Comparison of ENCODE assay signal across 1 cellular context in the genomic region with DNA sequence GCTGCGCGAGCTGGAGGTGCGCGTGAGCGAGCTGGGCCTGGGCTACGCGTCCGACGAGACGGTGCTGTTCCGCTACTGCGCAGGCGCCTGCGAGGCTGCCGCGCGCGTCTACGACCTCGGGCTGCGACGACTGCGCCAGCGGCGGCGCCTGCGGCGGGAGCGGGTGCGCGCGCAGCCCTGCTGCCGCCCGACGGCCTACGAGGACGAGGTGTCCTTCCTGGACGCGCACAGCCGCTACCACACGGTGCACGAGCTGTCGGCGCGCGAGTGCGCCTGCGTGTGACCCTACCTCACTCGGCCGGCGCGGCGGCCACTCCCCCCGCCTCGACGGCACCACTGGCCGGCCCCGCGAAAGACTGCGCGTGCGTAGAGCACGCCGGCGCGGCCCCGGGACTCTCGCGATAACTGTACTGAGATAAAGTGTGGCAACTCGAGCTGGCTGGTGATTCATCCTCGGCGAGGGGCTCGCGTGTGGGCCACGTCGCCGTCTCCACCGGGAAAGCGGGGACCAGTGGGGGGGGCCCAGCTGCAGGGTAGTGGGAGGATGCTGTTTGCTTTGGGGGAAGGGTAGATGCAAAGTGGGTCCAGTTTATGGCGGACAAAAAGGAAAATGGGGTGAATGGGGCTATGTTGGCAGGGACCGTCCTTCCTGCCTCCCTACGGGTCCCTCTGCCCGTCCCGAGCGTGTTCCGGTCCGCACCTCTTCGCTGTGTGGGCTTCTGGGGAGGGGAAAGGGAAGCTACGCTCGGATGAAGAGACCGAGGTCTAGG.
TF ChIP-seq lines count a peak whose summit lies in the region.

No MANE protein-coding gene starts in this region.

TF ChIP-seq in HepG2, 621 proteins besides CTCF, POLR2A, EP300 and RAD21 (continued from another document and continues in another):
- TF ChIP-seq, protein P1, sequence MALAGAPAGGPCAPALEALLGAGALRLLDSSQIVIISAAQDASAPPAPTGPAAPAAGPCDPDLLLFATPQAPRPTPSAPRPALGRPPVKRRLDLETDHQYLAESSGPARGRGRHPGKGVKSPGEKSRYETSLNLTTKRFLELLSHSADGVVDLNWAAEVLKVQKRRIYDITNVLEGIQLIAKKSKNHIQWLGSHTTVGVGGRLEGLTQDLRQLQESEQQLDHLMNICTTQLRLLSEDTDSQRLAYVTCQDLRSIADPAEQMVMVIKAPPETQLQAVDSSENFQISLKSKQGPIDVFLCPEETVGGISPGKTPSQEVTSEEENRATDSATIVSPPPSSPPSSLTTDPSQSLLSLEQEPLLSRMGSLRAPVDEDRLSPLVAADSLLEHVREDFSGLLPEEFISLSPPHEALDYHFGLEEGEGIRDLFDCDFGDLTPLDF (CRISPR knock-in tag; IDR thresholded peaks at IDR 0.05), result no peak
- no peak for TF ChIP-seq ZNF577 (CRISPR knock-in tag; IDR thresholded peaks at IDR 0.05; ENCODE audit: borderline replicate concordance, low read depth)
- 0 out of 2 replicates have a peak, but pooled peaks have one; percentile 73 for TF ChIP-seq PCBP1 (IDR thresholded peaks at IDR 0.05; ENCODE audit: borderline replicate concordance, low read depth, low read length)
- TF ChIP-seq ZBTB38 (CRISPR knock-in tag; IDR thresholded peaks at IDR 0.05), result peak; percentile 85
- peak; percentile 86 for TF ChIP-seq SAP130 (CRISPR knock-in tag; IDR thresholded peaks at IDR 0.05; ENCODE audit: low read depth)
- TF ChIP-seq ZNF484 (CRISPR knock-in tag; IDR thresholded peaks at IDR 0.05; ENCODE audit: borderline replicate concordance, low read depth), result no peak
- no peak for TF ChIP-seq TP53 (CRISPR knock-in tag; conservative IDR thresholded peaks at IDR 0.05)
- no peak for TF ChIP-seq TCF7L2 (IDR thresholded peaks at IDR 0.05; ENCODE audit: low read depth, low read length)
- TF ChIP-seq ZNF670 (CRISPR knock-in tag; IDR thresholded peaks at IDR 0.05; ENCODE audit: borderline replicate concordance), result peak; percentile 89; the same call in 1 of the 2 replicates
- TF ChIP-seq, protein P2, sequence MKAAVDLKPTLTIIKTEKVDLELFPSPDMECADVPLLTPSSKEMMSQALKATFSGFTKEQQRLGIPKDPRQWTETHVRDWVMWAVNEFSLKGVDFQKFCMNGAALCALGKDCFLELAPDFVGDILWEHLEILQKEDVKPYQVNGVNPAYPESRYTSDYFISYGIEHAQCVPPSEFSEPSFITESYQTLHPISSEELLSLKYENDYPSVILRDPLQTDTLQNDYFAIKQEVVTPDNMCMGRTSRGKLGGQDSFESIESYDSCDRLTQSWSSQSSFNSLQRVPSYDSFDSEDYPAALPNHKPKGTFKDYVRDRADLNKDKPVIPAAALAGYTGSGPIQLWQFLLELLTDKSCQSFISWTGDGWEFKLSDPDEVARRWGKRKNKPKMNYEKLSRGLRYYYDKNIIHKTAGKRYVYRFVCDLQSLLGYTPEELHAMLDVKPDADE (CRISPR knock-in tag; IDR thresholded peaks at IDR 0.05), result no peak
- TF ChIP-seq SKI (IDR thresholded peaks at IDR 0.05; ENCODE audit: partially characterized antibody), result peak; percentile 59
- no peak for TF ChIP-seq PLRG1 (conservative IDR thresholded peaks at IDR 0.05)
- TF ChIP-seq, protein P3, sequence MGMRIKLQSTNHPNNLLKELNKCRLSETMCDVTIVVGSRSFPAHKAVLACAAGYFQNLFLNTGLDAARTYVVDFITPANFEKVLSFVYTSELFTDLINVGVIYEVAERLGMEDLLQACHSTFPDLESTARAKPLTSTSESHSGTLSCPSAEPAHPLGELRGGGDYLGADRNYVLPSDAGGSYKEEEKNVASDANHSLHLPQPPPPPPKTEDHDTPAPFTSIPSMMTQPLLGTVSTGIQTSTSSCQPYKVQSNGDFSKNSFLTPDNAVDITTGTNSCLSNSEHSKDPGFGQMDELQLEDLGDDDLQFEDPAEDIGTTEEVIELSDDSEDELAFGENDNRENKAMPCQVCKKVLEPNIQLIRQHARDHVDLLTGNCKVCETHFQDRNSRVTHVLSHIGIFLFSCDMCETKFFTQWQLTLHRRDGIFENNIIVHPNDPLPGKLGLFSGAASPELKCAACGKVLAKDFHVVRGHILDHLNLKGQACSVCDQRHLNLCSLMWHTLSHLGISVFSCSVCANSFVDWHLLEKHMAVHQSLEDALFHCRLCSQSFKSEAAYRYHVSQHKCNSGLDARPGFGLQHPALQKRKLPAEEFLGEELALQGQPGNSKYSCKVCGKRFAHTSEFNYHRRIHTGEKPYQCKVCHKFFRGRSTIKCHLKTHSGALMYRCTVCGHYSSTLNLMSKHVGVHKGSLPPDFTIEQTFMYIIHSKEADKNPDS (CRISPR knock-in tag; IDR thresholded peaks at IDR 0.05), result no peak
- no peak for TF ChIP-seq MBD4 (IDR thresholded peaks at IDR 0.05; ENCODE audit: borderline replicate concordance, low read length)
- TF ChIP-seq, protein P4, sequence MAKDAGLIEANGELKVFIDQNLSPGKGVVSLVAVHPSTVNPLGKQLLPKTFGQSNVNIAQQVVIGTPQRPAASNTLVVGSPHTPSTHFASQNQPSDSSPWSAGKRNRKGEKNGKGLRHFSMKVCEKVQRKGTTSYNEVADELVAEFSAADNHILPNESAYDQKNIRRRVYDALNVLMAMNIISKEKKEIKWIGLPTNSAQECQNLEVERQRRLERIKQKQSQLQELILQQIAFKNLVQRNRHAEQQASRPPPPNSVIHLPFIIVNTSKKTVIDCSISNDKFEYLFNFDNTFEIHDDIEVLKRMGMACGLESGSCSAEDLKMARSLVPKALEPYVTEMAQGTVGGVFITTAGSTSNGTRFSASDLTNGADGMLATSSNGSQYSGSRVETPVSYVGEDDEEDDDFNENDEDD (CRISPR knock-in tag; IDR thresholded peaks at IDR 0.05; ENCODE audit: borderline replicate concordance), result peak; percentile 77; the same call in 1 of the 2 replicates
- peak; percentile 69; the same call in 1 of the 2 replicates for TF ChIP-seq WIZ (CRISPR knock-in tag; IDR thresholded peaks at IDR 0.05)
- TF ChIP-seq GZF1 (CRISPR knock-in tag; IDR thresholded peaks at IDR 0.05), result no peak
- TF ChIP-seq, protein P5, sequence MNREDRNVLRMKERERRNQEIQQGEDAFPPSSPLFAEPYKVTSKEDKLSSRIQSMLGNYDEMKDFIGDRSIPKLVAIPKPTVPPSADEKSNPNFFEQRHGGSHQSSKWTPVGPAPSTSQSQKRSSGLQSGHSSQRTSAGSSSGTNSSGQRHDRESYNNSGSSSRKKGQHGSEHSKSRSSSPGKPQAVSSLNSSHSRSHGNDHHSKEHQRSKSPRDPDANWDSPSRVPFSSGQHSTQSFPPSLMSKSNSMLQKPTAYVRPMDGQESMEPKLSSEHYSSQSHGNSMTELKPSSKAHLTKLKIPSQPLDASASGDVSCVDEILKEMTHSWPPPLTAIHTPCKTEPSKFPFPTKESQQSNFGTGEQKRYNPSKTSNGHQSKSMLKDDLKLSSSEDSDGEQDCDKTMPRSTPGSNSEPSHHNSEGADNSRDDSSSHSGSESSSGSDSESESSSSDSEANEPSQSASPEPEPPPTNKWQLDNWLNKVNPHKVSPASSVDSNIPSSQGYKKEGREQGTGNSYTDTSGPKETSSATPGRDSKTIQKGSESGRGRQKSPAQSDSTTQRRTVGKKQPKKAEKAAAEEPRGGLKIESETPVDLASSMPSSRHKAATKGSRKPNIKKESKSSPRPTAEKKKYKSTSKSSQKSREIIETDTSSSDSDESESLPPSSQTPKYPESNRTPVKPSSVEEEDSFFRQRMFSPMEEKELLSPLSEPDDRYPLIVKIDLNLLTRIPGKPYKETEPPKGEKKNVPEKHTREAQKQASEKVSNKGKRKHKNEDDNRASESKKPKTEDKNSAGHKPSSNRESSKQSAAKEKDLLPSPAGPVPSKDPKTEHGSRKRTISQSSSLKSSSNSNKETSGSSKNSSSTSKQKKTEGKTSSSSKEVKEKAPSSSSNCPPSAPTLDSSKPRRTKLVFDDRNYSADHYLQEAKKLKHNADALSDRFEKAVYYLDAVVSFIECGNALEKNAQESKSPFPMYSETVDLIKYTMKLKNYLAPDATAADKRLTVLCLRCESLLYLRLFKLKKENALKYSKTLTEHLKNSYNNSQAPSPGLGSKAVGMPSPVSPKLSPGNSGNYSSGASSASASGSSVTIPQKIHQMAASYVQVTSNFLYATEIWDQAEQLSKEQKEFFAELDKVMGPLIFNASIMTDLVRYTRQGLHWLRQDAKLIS (CRISPR knock-in tag; IDR thresholded peaks at IDR 0.05), result peak; percentile 62; the same call in 1 of the 2 replicates
- no peak for TF ChIP-seq GPN1 (CRISPR knock-in tag; IDR thresholded peaks at IDR 0.05; ENCODE audit: borderline replicate concordance)
- TF ChIP-seq ZSCAN29 (CRISPR knock-in tag; conservative IDR thresholded peaks at IDR 0.05), result no peak
- TF ChIP-seq, protein P6, sequence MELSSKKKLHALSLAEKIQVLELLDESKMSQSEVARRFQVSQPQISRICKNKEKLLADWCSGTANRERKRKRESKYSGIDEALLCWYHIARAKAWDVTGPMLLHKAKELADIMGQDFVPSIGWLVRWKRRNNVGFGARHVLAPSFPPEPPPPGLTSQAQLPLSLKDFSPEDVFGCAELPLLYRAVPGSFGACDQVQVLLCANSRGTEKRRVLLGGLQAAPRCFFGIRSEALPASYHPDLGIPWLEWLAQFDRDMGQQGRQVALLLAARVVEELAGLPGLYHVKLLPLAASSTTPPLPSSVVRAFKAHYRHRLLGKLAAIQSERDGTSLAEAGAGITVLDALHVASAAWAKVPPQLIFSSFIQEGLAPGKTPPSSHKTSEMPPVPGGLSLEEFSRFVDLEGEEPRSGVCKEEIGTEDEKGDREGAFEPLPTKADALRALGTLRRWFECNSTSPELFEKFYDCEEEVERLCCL (CRISPR knock-in tag; IDR thresholded peaks at IDR 0.05; ENCODE audit: borderline replicate concordance), result no peak; the same call in 1 of the 2 replicates
- TF ChIP-seq PHF20 (CRISPR knock-in tag; IDR thresholded peaks at IDR 0.05), result peak; percentile 52; the same call in 1 of the 2 replicates
- TF ChIP-seq, protein P7, sequence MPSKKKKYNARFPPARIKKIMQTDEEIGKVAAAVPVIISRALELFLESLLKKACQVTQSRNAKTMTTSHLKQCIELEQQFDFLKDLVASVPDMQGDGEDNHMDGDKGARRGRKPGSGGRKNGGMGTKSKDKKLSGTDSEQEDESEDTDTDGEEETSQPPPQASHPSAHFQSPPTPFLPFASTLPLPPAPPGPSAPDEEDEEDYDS (CRISPR knock-in tag; IDR thresholded peaks at IDR 0.05), result peak; percentile 99
- TF ChIP-seq ZFP1 (CRISPR knock-in tag; IDR thresholded peaks at IDR 0.05), result peak; percentile 85; the same call in 1 of the 2 replicates
- peak; percentile 90; the same call in 1 of the 2 replicates for TF ChIP-seq ZNF44 (CRISPR knock-in tag; IDR thresholded peaks at IDR 0.05)
- TF ChIP-seq RFXANK (CRISPR knock-in tag; IDR thresholded peaks at IDR 0.05), result peak; percentile 89
- TF ChIP-seq, protein P8, sequence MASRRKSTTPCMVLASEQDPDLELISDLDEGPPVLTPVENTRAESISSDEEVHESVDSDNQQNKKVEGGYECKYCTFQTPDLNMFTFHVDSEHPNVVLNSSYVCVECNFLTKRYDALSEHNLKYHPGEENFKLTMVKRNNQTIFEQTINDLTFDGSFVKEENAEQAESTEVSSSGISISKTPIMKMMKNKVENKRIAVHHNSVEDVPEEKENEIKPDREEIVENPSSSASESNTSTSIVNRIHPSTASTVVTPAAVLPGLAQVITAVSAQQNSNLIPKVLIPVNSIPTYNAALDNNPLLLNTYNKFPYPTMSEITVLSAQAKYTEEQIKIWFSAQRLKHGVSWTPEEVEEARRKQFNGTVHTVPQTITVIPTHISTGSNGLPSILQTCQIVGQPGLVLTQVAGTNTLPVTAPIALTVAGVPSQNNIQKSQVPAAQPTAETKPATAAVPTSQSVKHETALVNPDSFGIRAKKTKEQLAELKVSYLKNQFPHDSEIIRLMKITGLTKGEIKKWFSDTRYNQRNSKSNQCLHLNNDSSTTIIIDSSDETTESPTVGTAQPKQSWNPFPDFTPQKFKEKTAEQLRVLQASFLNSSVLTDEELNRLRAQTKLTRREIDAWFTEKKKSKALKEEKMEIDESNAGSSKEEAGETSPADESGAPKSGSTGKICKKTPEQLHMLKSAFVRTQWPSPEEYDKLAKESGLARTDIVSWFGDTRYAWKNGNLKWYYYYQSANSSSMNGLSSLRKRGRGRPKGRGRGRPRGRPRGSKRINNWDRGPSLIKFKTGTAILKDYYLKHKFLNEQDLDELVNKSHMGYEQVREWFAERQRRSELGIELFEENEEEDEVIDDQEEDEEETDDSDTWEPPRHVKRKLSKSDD (CRISPR knock-in tag; IDR thresholded peaks at IDR 0.05; ENCODE audit: low read depth), result no peak
- TF ChIP-seq, protein P9, sequence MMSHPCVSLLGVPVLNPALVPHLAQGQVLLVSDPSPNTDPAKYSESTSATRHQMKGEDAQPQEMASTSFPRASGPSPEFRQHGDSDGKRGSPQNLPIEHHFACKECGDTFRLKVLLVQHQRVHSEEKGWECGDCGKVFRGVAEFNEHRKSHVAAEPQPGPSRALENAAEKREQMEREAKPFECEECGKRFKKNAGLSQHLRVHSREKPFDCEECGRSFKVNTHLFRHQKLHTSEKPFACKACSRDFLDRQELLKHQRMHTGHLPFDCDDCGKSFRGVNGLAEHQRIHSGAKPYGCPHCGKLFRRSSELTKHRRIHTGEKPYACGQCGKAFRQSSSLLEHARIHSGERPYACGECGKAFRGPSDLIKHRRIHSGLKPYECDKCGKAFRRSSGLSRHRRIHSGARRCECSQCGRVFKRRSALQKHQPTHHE (CRISPR knock-in tag; IDR thresholded peaks at IDR 0.05; ENCODE audit: borderline replicate concordance), result peak; percentile 80; the same call in 1 of the 2 replicates
- peak; percentile 85 for TF ChIP-seq RBM22 (optimal IDR thresholded peaks at IDR 0.05; ENCODE audit: low read length)
